In the genomic region with DNA sequence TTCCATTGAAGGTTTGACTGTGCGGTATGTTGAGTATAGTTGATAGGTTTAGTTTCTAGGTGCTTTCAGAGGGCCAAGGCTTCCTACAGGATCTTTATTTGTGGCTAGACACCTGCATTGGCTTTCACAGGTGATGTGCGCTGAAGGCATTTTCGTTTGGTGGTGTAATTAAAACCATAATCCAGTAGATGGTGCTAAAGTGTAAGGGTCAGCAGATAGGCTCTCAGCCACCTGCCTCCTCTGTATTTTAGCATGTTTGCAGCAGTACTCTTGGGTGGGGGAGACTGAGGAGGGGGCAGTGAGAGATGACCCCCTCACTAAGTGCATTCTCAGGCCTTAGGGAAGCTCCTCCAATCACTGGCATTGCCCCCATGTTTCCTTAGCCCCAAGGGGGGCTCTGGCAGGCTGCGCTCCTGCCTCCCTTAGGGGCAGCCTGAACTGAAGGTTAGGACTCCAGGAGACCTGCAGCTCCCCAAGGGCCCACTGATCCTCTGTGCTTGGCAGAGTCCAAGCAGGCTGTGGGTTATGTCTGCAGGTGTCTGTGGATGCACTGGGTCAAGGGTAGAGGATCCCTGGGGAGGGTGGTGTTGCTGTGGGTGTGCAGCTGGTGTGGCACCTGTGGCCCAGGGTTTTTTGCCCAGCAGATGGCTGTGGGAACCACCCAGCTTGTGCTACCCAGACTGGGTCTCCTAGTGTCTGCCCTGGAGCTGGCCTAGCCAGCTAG, we compare ENCODE assay signal across 9 cellular contexts. TPM values are rescaled to one million over a fixed set of nuclear protein-coding genes. Genes with fewer than 3 reads are reported as not detected.
DNase-seq lines count a peak whose midpoint lies in the region; ATAC-seq and TF ChIP-seq lines count a peak whose summit lies in the region.
"Had no signal": no experiment of that assay in that cellular context is flagged by ENCODE, and none has a peak within 500 bp of the region (broad histone marks: within the 10 kb centered on the region; RNA-seq: fewer than 3 reads in every experiment).

No MANE protein-coding gene starts in this region.

- H3K27me3 ChIP-seq in smooth muscle cell (ENCODE audit: low read depth): no peaks in the 10 kb centered on the region
- H3K27me3 ChIP-seq in MG63: no peaks in the 10 kb centered on the region

- H3K9ac ChIP-seq in smooth muscle cell (ENCODE audit: low read depth): no peak overlapping the region

- DNase-seq in 8988T: peak; percentile 53
- peak; percentile 1 for DNase-seq in NOMO-1 treated with DMSO at 0.1 percent for 48 hours (lab: John Stamatoyannopoulos, UW; ENCODE audit: unreplicated experiment)
- peak; percentile 39 to 51 for DNase-seq in erythroblast (lab: John Stamatoyannopoulos, UW)
- DNase-seq in smooth muscle cell (lab: John Stamatoyannopoulos, UW; ENCODE audit: unreplicated experiment): no peak
- DNase-seq in stimulated activated CD4-positive, alpha-beta T cell treated with anti-CD3 and anti-CD28 coated beads, Interleukin-15, amount 100 ng/mL, for 24 hours: no peak
- no peak for DNase-seq in MG63

- H3K36me3 ChIP-seq in smooth muscle cell (ENCODE audit: low read depth): no peaks in the 10 kb centered on the region
- H3K36me3 ChIP-seq in MG63: no peaks in the 10 kb centered on the region

- H2AFZ ChIP-seq in smooth muscle cell (ENCODE audit: low read depth): no peak overlapping the region

- TF ChIP-seq POLR2A in erythroblast (IDR thresholded peaks at IDR 0.05; ENCODE audit: low read length): no peak

- no peak for ATAC-seq in HG02840 (IDR thresholded peaks at IDR 0.05; ENCODE audit: low FRiP score, unreplicated experiment)

- H3F3A ChIP-seq in smooth muscle cell (ENCODE audit: low read depth): no peaks in the 10 kb centered on the region

- H3K4me2 ChIP-seq in smooth muscle cell: no peak overlapping the region

- no peaks in the 10 kb centered on the region for H3K79me2 ChIP-seq in smooth muscle cell (ENCODE audit: low read depth)

- no peak overlapping the region for H3K27ac ChIP-seq in smooth muscle cell (ENCODE audit: low read depth)

- H3K4me1 ChIP-seq in smooth muscle cell (ENCODE audit: low read depth): no peaks in the 10 kb centered on the region

- TF ChIP-seq CTCF in GM12872 (IDR thresholded peaks at IDR 0.05; ENCODE audit: insufficient read depth, low read depth, low read length) (peak; percentile 58; the same call in 2 of the 3 replicates), smooth muscle cell (IDR thresholded peaks at IDR 0.05; ENCODE audit: borderline replicate concordance, insufficient read depth, poor library complexity, severe bottlenecking) (peak; percentile 56)

- H3K9me3 ChIP-seq in smooth muscle cell (replicated peaks; ENCODE audit: low read depth): no peaks in the 10 kb centered on the region
- peaks cover 4% of the 10 kb centered on the region; the same call in 1 of the 2 replicates for H3K9me3 ChIP-seq in MG63

- no peaks in the 10 kb centered on the region for H4K20me1 ChIP-seq in smooth muscle cell (ENCODE audit: low read depth)

- WGBS in smooth muscle cell (ENCODE audit: low lambda C conversion rate): 41% methylated on average over 4 of the region's 4 CpGs

- H3K4me3 ChIP-seq in smooth muscle cell (no peak overlapping the region), MG63 (no peak overlapping the region)

RNA-seq across cellular contexts. Expression of a gene that starts 23.4 kb away (rescaled TPM):
- total RNA-seq in smooth muscle cell: 4.5 and 6.7 TPM in 2 replicates
- polyA plus RNA-seq in smooth muscle cell: 11.1 and 11.7 TPM in 2 replicates
- 12.1 and 13.2 TPM in 2 replicates for total RNA-seq in MG63 (2014; rRNA removed; shearing (Covaris generic); ENCODE audit: low replicate concordance)

RNA-seq across cellular contexts. Expression of a gene that starts 33.2 kb away (rescaled TPM):
- not detected in 2 replicates for total RNA-seq in smooth muscle cell
- not detected in 2 replicates for polyA plus RNA-seq in smooth muscle cell
- total RNA-seq in MG63 (2014; rRNA removed; shearing (Covaris generic); ENCODE audit: low replicate concordance): not detected in 2 replicates
- polyA plus RNA-seq: adipose tissue had no signal

Comparison
In these comparisons a context has a peak if more than half of its experiments do, and no peak if none do; other contexts are left out.
1. DNase-seq: peak in 8988T (single experiment), NOMO-1 treated with DMSO at 0.1 percent for 48 hours (single experiment) and erythroblast (2 of 2); none in smooth muscle cell (single experiment), stimulated activated CD4-positive, alpha-beta T cell treated with anti-CD3 and anti-CD28 coated beads, Interleukin-15, amount 100 ng/mL, for 24 hours (single experiment) and MG63 (single experiment).